Comparison of ENCODE assay signal across 8 cellular contexts in genomic region chr16:57447142-57447962, GRCh38. TPM values are rescaled to one million over a fixed set of nuclear protein-coding genes. Genes with fewer than 3 reads are reported as not detected.
DNase-seq lines count a peak whose midpoint lies in the region; ATAC-seq and TF ChIP-seq lines count a peak whose summit lies in the region.

Gene CIAPIN1, minus strand, starts transcription at chr16:57447385. Its CDS starts 6,457 bp downstream, at chr16:57440928.
Gene COQ9, plus strand, starts transcription at chr16:57447479. Its CDS starts 27 bp downstream, at chr16:57447506.

- H3K9me3 Mint-ChIP-seq in CD14-positive monocyte = peaks cover 0 to 3% (median 0%) of the 10 kb centered on the region in 7 donors

- H3K36me3 ChIP-seq in liver (ENCODE audit: control insufficient read depth in 4 of 4, insufficient read depth in 3 of 4, low read depth in 1 of 4, low read length in 3 of 4) = peaks cover 0 to 18% (median 10%) of the 10 kb centered on the region in 4 donors

- no peaks in the 10 kb centered on the region for H3K27me3 Mint-ChIP-seq in CD14-positive monocyte (ENCODE audit: low read depth in 3 of 3)

- peak within 1 kb of the TSS; percentile 88 to 97 (median 90) for H3K4me3 ChIP-seq in liver (ENCODE audit: low read depth in 1 of 3, low read length in 3 of 3)

- TF ChIP-seq CTCF in CD14-positive monocyte (IDR thresholded peaks at IDR 0.05) (no peak), liver (IDR thresholded peaks at IDR 0.05; ENCODE audit: low read depth, low read length, missing input control) (no peak)

- H3K4me3 Mint-ChIP-seq in CD14-positive monocyte = peak within 1 kb of the TSS; percentile 93 to 94

- H3K4me1 ChIP-seq in liver (ENCODE audit: control insufficient read depth in 4 of 4, insufficient read depth in 4 of 4, low read length in 3 of 4) = peaks cover 4 to 26% (median 16%) of the 10 kb centered on the region in 4 donors

- peak within 1 kb of the TSS; percentile 81 to 96 (median 87) for H3K27ac Mint-ChIP-seq in CD14-positive monocyte

- H3K36me3 Mint-ChIP-seq in CD14-positive monocyte = peaks cover 15 to 17% of the 10 kb centered on the region in 2 donors

- intact Hi-C loops in CD14-positive monocyte (cut with micrococcal nuclease) = loop anchor here in 1 of 2 donors (2.0 to 10.0 kb wide), 2 partner anchors 15 to 263 kb away; partner anchors contain the start of genes POLR2C, PSME3IP1 and RSPRY1

- H3K27ac ChIP-seq in liver (ENCODE audit: low read depth in 1 of 2, low read length in 2 of 2) = peak within 1 kb of the TSS; percentile 83 to 96

- no peaks in the 10 kb centered on the region for H3K27me3 ChIP-seq in liver (ENCODE audit: control insufficient read depth in 4 of 4, insufficient read depth in 4 of 4, low read length in 3 of 4)

- no peaks in the 10 kb centered on the region for H3K9me3 ChIP-seq in liver (ENCODE audit: control insufficient read depth in 4 of 4, low read length in 3 of 4)

- under 1% methylated on average over 70 of the region's 70 CpGs for WGBS in liver

- peaks cover 19% of the 10 kb centered on the region for H3K4me1 Mint-ChIP-seq in CD14-positive monocyte

- peak within 1 kb of the TSS; percentile 84 to 92 for H3K9ac ChIP-seq in liver (ENCODE audit: low read depth in 1 of 2, low read length in 2 of 2)

- peak in 1 of 2 donors; percentile 6 for TF ChIP-seq RAD21 in liver (IDR thresholded peaks at IDR 0.05)

- DNase-seq in CD14-positive monocyte (ENCODE audit: low spot score) (peak; percentile 92), NCI-H774 (lab: John Stamatoyannopoulos, UW) (peak; percentile 93), dermis blood vessel endothelial cell (peak; percentile 97)
- peak; percentile 89 to 92 for DNase-seq in activated CD4-positive, alpha-beta T cell treated with anti-CD3 and anti-CD28 coated beads, Interleukin-2, amount 50 U/mL, for 4 hours
- peak; percentile 93 for DNase-seq in stimulated activated CD4-positive, alpha-beta T cell treated with anti-CD3 and anti-CD28 coated beads, Interleukin-4, amount 100 ng/mL, for 1 hour

- ATAC-seq in GM19395 (IDR thresholded peaks at IDR 0.05; ENCODE audit: unreplicated experiment) = peak; percentile 96
- peak; percentile 91 for ATAC-seq in HG03558 (IDR thresholded peaks at IDR 0.05; ENCODE audit: extremely low read depth, unreplicated experiment)

TF ChIP-seq in liver, 16 proteins besides CTCF, POLR2A, EP300 and RAD21:
- TF ChIP-seq RXRA (IDR thresholded peaks at IDR 0.05) = no peak
- no peak for TF ChIP-seq HNF4G (IDR thresholded peaks at IDR 0.05)
- TF ChIP-seq FOXA2 (IDR thresholded peaks at IDR 0.05) = no peak
- peak; percentile 82 for TF ChIP-seq REST (IDR thresholded peaks at IDR 0.05)
- TF ChIP-seq EGR1 (IDR thresholded peaks at IDR 0.05; ENCODE audit: low read depth in 2 of 2) = no peak
- no peak for TF ChIP-seq NR2F2 (IDR thresholded peaks at IDR 0.05)
- no peak for TF ChIP-seq FOXA1 (IDR thresholded peaks at IDR 0.05)
- peak; percentile 99 for TF ChIP-seq YY1 (IDR thresholded peaks at IDR 0.05)
- peak in 1 of 2 donors; percentile 11 for TF ChIP-seq HNF4A (conservative IDR thresholded peaks at IDR 0.05)
- peak; percentile 85 for TF ChIP-seq TAF1 (conservative IDR thresholded peaks at IDR 0.05)
- TF ChIP-seq ATF3 (IDR thresholded peaks at IDR 0.05) = no peak
- TF ChIP-seq JUND (IDR thresholded peaks at IDR 0.05) = no peak
- TF ChIP-seq SP1 (IDR thresholded peaks at IDR 0.05) = no peak
- TF ChIP-seq MAX (IDR thresholded peaks at IDR 0.05) = no peak
- peak; percentile 46 to 93 for TF ChIP-seq GABPA (IDR thresholded peaks at IDR 0.05 in 1 of 2, conservative IDR thresholded peaks at IDR 0.05 in 1 of 2)
- peak; percentile 99 for TF ChIP-seq ZBTB33 (IDR thresholded peaks at IDR 0.05)

RNA-seq across cellular contexts. Expression of gene CIAPIN1, which starts in this region (rescaled TPM):
- 10 to 100 TPM; 42.1 to 46.5 TPM for polyA plus RNA-seq in CD14-positive monocyte
- total RNA-seq in dermis blood vessel endothelial cell = 70.5 and 92.1 TPM in 2 replicates
- total RNA-seq in liver = 10 to 100 TPM; 19.5 to 23.9 TPM
- 10 to 100 TPM; 22.9 to 32.7 TPM for polyA plus RNA-seq in liver

RNA-seq across cellular contexts. Expression of gene COQ9, which starts in this region (rescaled TPM):
- polyA plus RNA-seq in CD14-positive monocyte = 10 to 100 TPM; 32.7 to 38.4 TPM
- total RNA-seq in dermis blood vessel endothelial cell = 55.1 and 58.7 TPM in 2 replicates
- 10 to 100 TPM; 21.0 to 81.5 TPM for total RNA-seq in liver
- 10 to 100 TPM; 50.2 to 65.8 TPM for polyA plus RNA-seq in liver

Comparison
In these comparisons a context has a peak if more than half of its experiments do, and no peak if none do; other contexts are left out.
1. Peak in every context shown above with its lines: DNase-seq, ATAC-seq, H3K4me3 ChIP-seq and H3K27ac ChIP-seq.